Comparison of ENCODE assay signal across 13 cellular contexts in the genomic region with DNA sequence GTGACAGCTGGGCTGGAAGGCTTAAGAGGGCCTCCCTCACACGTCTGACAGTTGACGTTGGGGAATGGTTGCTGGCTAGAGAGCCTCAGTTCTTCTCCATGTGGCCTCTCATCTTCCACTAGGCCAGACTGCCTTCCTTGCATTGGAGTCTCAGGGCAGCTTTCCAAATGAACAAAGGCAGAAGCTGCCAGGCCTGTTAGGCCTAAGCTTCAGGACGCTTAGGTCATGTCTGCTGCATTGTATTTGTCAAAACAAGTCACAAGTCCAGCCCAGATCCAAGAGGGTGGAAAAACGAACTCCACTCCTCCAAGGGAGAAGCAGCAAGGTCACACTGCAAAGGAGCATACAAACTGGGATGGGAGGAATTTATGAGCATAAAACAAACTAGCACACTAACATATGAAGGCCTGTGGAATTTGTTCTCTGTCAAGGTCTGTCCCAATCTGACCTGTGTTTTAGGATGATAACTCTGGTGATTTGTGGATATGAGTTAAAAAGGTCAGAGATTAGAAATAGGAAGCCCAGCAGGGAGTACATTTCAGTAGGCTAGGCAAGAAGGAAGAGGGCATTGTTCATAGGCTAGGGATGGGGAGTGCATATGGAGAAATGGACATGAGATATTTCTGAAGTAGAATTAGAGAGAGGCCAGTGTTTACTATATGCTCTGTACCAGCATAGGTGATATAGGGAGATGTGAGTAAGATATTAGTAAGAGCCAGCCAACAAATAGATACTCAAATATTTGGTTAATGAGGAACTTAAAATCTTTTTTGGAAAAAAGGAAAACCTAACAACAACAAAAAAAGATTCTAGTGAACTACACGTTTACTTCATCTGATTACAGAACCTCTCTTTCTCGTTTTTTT. TPM values are rescaled to one million over a fixed set of nuclear protein-coding genes. Genes with fewer than 3 reads are reported as not detected.
DNase-seq lines count a peak whose midpoint lies in the region; ATAC-seq, FAIRE-seq and TF ChIP-seq lines count a peak whose summit lies in the region.
"Had no signal": no experiment of that assay in that cellular context is flagged by ENCODE, and none has a peak within 500 bp of the region (broad histone marks: within the 10 kb centered on the region; RNA-seq: fewer than 3 reads in every experiment).

No MANE protein-coding gene starts in this region.

- H3K27me3 ChIP-seq in dorsolateral prefrontal cortex: no peaks in the 10 kb centered on the region

- H3K27ac ChIP-seq in skin epidermis (peak overlapping the region in 15 of 21 experiments; percentile 17 to 66 (median 41)), dorsolateral prefrontal cortex (no peak overlapping the region)

- FAIRE-seq in endometrium (lab: Jason Lieb, UNC): peak; percentile 87

- ATAC-seq in left colon (peak; percentile 71), GM19455 (IDR thresholded peaks at IDR 0.05; ENCODE audit: unreplicated experiment) (no peak)

- DNase-seq in NCI-H226: peak; percentile 11
- no peak for DNase-seq in left colon
- no peak for DNase-seq in NCI-H2227 treated with DMSO at 0.1 percent for 48 hours (lab: John Stamatoyannopoulos, UW)
- DNase-seq in stimulated activated CD4-positive, alpha-beta T cell treated with anti-CD3 and anti-CD28 coated beads, Interleukin-4, amount 100 ng/mL, for 1 hour: no peak
- DNase-seq in dorsolateral prefrontal cortex: no peak
- DNase-seq: CD4-positive, CD25-positive, alpha-beta regulatory T cell; immature natural killer cell; NCI-H526; stimulated activated CD4-positive, alpha-beta T cell treated with anti-CD3 and anti-CD28 coated beads, Interleukin-1b, Interleukin-23, amount 100 ng/mL, for 48 hours; stimulated activated naive CD4-positive, alpha-beta T cell had no signal

- H3K4me3 ChIP-seq in skin epidermis: no peak overlapping the region
- no peak overlapping the region for H3K4me3 ChIP-seq in dorsolateral prefrontal cortex

- intact Hi-C loops in left colon (cut with DNase I, micrococcal nuclease) (no loop called here), dorsolateral prefrontal cortex (cut with DNase I) (no loop called here)

- no peak for TF ChIP-seq CTCF in dorsolateral prefrontal cortex (IDR thresholded peaks at IDR 0.05 in 54 of 56, conservative IDR thresholded peaks at IDR 0.05 in 2 of 56; ENCODE audit: low read depth in 1 of 56, partially characterized antibody in 56 of 56)

RNA-seq across cellular contexts. Expression of a gene that starts 29.1 kb away (rescaled TPM):
- total RNA-seq in left colon (100 to 1,000 TPM in 1 of 2 donors, 10 to 100 TPM in 1; 79.1 to 114 TPM), dorsolateral prefrontal cortex (100 to 1,000 TPM in 118 of 120 experiments, 10 to 100 TPM in 2; 91.8 to 419 (median 154) TPM)

Comparison
In these comparisons a context has a peak if more than half of its experiments do, and no peak if none do; other contexts are left out.
1. H3K27ac ChIP-seq: peak in skin epidermis (15 of 21); none in dorsolateral prefrontal cortex (0 of 59).